In genomic region chr14:49972199-49972671, GRCh38 we compare ENCODE assay signal across 1 cellular context.
TF ChIP-seq lines count a peak whose summit lies in the region.

No MANE protein-coding gene starts in this region.

TF ChIP-seq in HEK293, 187 proteins besides CTCF, POLR2A, EP300 and RAD21 (continued from another document):
- TF ChIP-seq ZNF488 (tag by site-specific recombination; IDR thresholded peaks at IDR 0.05), result no peak
TF ChIP-seq in HEK293: peak in this region for 12.
